ENCODE assay signal across 16 cellular contexts in the genomic region with DNA sequence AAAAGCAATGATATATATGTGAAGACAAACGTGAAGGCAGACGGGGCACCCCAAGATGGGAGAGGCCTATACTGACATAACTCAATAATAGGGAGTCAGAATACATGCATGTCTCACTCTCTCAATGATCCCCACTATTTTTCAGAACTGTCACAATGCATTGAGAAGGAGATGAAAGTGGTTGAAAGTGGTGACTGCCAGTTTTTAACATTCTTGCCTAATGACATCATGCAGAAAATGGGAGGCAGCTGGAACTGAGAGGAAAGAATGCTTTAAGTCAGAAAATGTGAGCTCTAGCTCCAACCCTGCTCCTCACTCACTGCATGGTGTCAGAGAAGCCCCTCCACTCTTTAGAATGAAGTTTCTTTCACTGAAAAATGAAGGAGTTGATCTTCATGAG. TPM values are rescaled to one million over a fixed set of nuclear protein-coding genes. Genes with fewer than 3 reads are reported as not detected.
A peak's percentile ranks its signal among the peaks of the same experiment; 100 is the strongest.
DNase-seq lines count a peak whose midpoint lies in the region; ATAC-seq and TF ChIP-seq lines count a peak whose summit lies in the region.
"Had no signal": no experiment of that assay in that cellular context is flagged by ENCODE, and none has a peak within 500 bp of the region (broad histone marks: within the 10 kb centered on the region; RNA-seq: fewer than 3 reads in every experiment).

No MANE protein-coding gene starts in this region.

- no peak for TF ChIP-seq POLR2A in GM18505 (IDR thresholded peaks at IDR 0.05; ENCODE audit: borderline replicate concordance, extremely low read depth, insufficient read depth, insufficient read length)

- no peak overlapping the region for H2BK15ac ChIP-seq in mesenchymal stem cell (ENCODE audit: low read depth, poor library complexity, severe bottlenecking)

- no peak overlapping the region for H3K4me2 ChIP-seq in mesenchymal stem cell (ENCODE audit: low read length, poor library complexity, severe bottlenecking)

- H2AFZ ChIP-seq in ACC112 (ENCODE audit: low read length, unreplicated experiment) = peak overlapping the region; percentile 23
- no peak overlapping the region for H2AFZ ChIP-seq in mesenchymal stem cell (ENCODE audit: low read depth, low read length)

- no peaks in the 10 kb centered on the region for H3K36me3 Mint-ChIP-seq in chondrocyte (ENCODE audit: low read depth)
- no peaks in the 10 kb centered on the region for H3K36me3 Mint-ChIP-seq in activated CD4-positive, alpha-beta T cell treated with anti-CD3 and anti-CD28 coated beads for 36 hours (ENCODE audit: low read depth)
- H3K36me3 Mint-ChIP-seq: activated CD8-positive, alpha-beta memory T cell treated with anti-CD3 and anti-CD28 coated beads, Interleukin-2, amount 10 ng/mL, durations not matched to agents 7 days and 5 days; activated naive CD4-positive, alpha-beta T cell treated with anti-CD3 and anti-CD28 coated beads, Interleukin-2, amount 50 U/mL, for 24 hours had no signal

- no CpG with 5 or more reads among the region's 2 CpGs for WGBS in mesenchymal stem cell

- no peak overlapping the region for H3K23ac ChIP-seq in mesenchymal stem cell (ENCODE audit: low read length in 2 of 2)

- no peaks in the 10 kb centered on the region for H3K79me1 ChIP-seq in mesenchymal stem cell (replicated peaks; ENCODE audit: low read length, poor library complexity, severe bottlenecking)

- H3K27ac ChIP-seq in ACC112 (ENCODE audit: low read depth, low read length) = no peak overlapping the region
- H3K27ac ChIP-seq in mesenchymal stem cell (ENCODE audit: low read length, poor library complexity, severe bottlenecking) = no peak overlapping the region
- H3K27ac ChIP-seq: gastrocnemius medialis, Peyer's patch, vagina had no signal

- no peak for ATAC-seq in GM18505 (IDR thresholded peaks at IDR 0.05; ENCODE audit: unreplicated experiment)
- ATAC-seq in activated CD4-positive, alpha-beta T cell treated with anti-CD3 and anti-CD28 coated beads for 36 hours = no peak
- ATAC-seq: activated CD8-positive, alpha-beta memory T cell treated with anti-CD3 and anti-CD28 coated beads, Interleukin-2, amount 10 ng/mL, durations not matched to agents 7 days and 5 days; gastrocnemius medialis had no signal

- no peak overlapping the region for H2BK120ac ChIP-seq in mesenchymal stem cell (ENCODE audit: low read depth, low read length)

- DNase-seq in HS-5 (ENCODE audit: low read depth) (peak; percentile 49), chondrocyte (ENCODE audit: low spot score) (no peak), mesenchymal stem cell (peak; percentile 19), medulla oblongata (ENCODE audit: extremely low spot score) (no peak)
- DNase-seq in activated CD4-positive, alpha-beta T cell treated with anti-CD3 and anti-CD28 coated beads for 4 hours = no peak
- no peak for DNase-seq in activated CD4-positive, alpha-beta T cell treated with anti-CD3 and anti-CD28 coated beads for 36 hours
- DNase-seq: activated CD8-positive, alpha-beta memory T cell treated with anti-CD3 and anti-CD28 coated beads, Interleukin-2, amount 10 ng/mL, durations not matched to agents 7 days and 5 days; DND-41; gastrocnemius medialis; MV-4-11; NCI-H345; Peyer's patch had no signal

- no peak overlapping the region for H3K14ac ChIP-seq in mesenchymal stem cell (ENCODE audit: low read length in 2 of 2)

- H3K27me3 Mint-ChIP-seq in chondrocyte (ENCODE audit: low read depth) = no peaks in the 10 kb centered on the region
- H3K27me3 Mint-ChIP-seq in activated CD4-positive, alpha-beta T cell treated with anti-CD3 and anti-CD28 coated beads for 36 hours = no peaks in the 10 kb centered on the region
- H3K27me3 Mint-ChIP-seq: activated CD8-positive, alpha-beta memory T cell treated with anti-CD3 and anti-CD28 coated beads, Interleukin-2, amount 10 ng/mL, durations not matched to agents 7 days and 5 days; activated naive CD4-positive, alpha-beta T cell treated with anti-CD3 and anti-CD28 coated beads, Interleukin-2, amount 50 U/mL, for 24 hours had no signal

- H2BK12ac ChIP-seq in mesenchymal stem cell (ENCODE audit: low read length in 2 of 2) = no peak overlapping the region

- H2AK5ac ChIP-seq in mesenchymal stem cell (ENCODE audit: low read length, severe bottlenecking) = no peak overlapping the region

- peak overlapping the region; percentile 10 for H3K9ac ChIP-seq in mesenchymal stem cell (ENCODE audit: low read length)

- no peaks in the 10 kb centered on the region for H3K9me3 ChIP-seq in mesenchymal stem cell (ENCODE audit: control insufficient read depth, low read length)
- H3K9me3 ChIP-seq: gastrocnemius medialis, Peyer's patch, vagina had no signal

- H3K4me1 ChIP-seq in ACC112 (ENCODE audit: control insufficient read depth, insufficient read depth, low read length, unreplicated experiment) (peaks cover 13% of the 10 kb centered on the region), mesenchymal stem cell (ENCODE audit: control insufficient read depth, insufficient read depth, low read depth, low read length) (no peaks in the 10 kb centered on the region)
- H3K4me1 ChIP-seq: gastrocnemius medialis, Peyer's patch, vagina had no signal

- H3K27ac Mint-ChIP-seq in chondrocyte (ENCODE audit: unreplicated experiment) = peak overlapping the region; percentile 7
- no peak overlapping the region for H3K27ac Mint-ChIP-seq in activated CD4-positive, alpha-beta T cell treated with anti-CD3 and anti-CD28 coated beads for 36 hours
- H3K27ac Mint-ChIP-seq: activated CD8-positive, alpha-beta memory T cell treated with anti-CD3 and anti-CD28 coated beads, Interleukin-2, amount 10 ng/mL, durations not matched to agents 7 days and 5 days; activated naive CD4-positive, alpha-beta T cell treated with anti-CD3 and anti-CD28 coated beads, Interleukin-2, amount 50 U/mL, for 24 hours had no signal

- H3K4me1 Mint-ChIP-seq in chondrocyte (ENCODE audit: low read depth) = peaks cover 18% of the 10 kb centered on the region
- no peaks in the 10 kb centered on the region for H3K4me1 Mint-ChIP-seq in activated CD4-positive, alpha-beta T cell treated with anti-CD3 and anti-CD28 coated beads for 36 hours
- H3K4me1 Mint-ChIP-seq: activated CD8-positive, alpha-beta memory T cell treated with anti-CD3 and anti-CD28 coated beads, Interleukin-2, amount 10 ng/mL, durations not matched to agents 7 days and 5 days; activated naive CD4-positive, alpha-beta T cell treated with anti-CD3 and anti-CD28 coated beads, Interleukin-2, amount 50 U/mL, for 24 hours had no signal

- no peaks in the 10 kb centered on the region for H3K79me2 ChIP-seq in ACC112 (ENCODE audit: control insufficient read depth, insufficient read depth, low read length, unreplicated experiment)

- no peak overlapping the region for H3K18ac ChIP-seq in mesenchymal stem cell (ENCODE audit: low read depth in 1 of 2, low read length in 2 of 2)

- H3K36me3 ChIP-seq in ACC112 (ENCODE audit: insufficient read depth, low read length) = no peaks in the 10 kb centered on the region
- no peaks in the 10 kb centered on the region for H3K36me3 ChIP-seq in mesenchymal stem cell (ENCODE audit: control insufficient read depth in 1 of 2, insufficient read depth in 2 of 2, low read depth in 1 of 2, low read length in 2 of 2)
- H3K36me3 ChIP-seq: gastrocnemius medialis, Peyer's patch, vagina had no signal

- H3K4me3 Mint-ChIP-seq in chondrocyte (ENCODE audit: unreplicated experiment) = no peak overlapping the region
- no peak overlapping the region for H3K4me3 Mint-ChIP-seq in activated CD4-positive, alpha-beta T cell treated with anti-CD3 and anti-CD28 coated beads for 36 hours
- H3K4me3 Mint-ChIP-seq: activated CD8-positive, alpha-beta memory T cell treated with anti-CD3 and anti-CD28 coated beads, Interleukin-2, amount 10 ng/mL, durations not matched to agents 7 days and 5 days; activated naive CD4-positive, alpha-beta T cell treated with anti-CD3 and anti-CD28 coated beads, Interleukin-2, amount 50 U/mL, for 24 hours had no signal

- no peak overlapping the region for H2BK5ac ChIP-seq in mesenchymal stem cell (ENCODE audit: low read depth, low read length, poor library complexity, severe bottlenecking)

- H4K8ac ChIP-seq in mesenchymal stem cell (ENCODE audit: low read length) = no peak overlapping the region

- TF ChIP-seq CTCF in chondrocyte (IDR thresholded peaks at IDR 0.05) = no peak

- peaks cover 2% of the 10 kb centered on the region for H3K9me3 Mint-ChIP-seq in chondrocyte (ENCODE audit: low read depth)
- no peaks in the 10 kb centered on the region for H3K9me3 Mint-ChIP-seq in activated CD4-positive, alpha-beta T cell treated with anti-CD3 and anti-CD28 coated beads for 36 hours (ENCODE audit: low read depth)
- H3K9me3 Mint-ChIP-seq: activated naive CD4-positive, alpha-beta T cell treated with anti-CD3 and anti-CD28 coated beads, Interleukin-2, amount 50 U/mL, for 24 hours had no signal

- H4K91ac ChIP-seq in mesenchymal stem cell (ENCODE audit: low read length) = no peak overlapping the region

- POLR2A ChIA-PET in activated CD4-positive, alpha-beta T cell treated with anti-CD3 and anti-CD28 coated beads for 36 hours (lab: Charles Lee) = no interaction called here

- no peaks in the 10 kb centered on the region for H3K27me3 ChIP-seq in ACC112 (ENCODE audit: insufficient read depth, low read length)
- H3K27me3 ChIP-seq in mesenchymal stem cell (ENCODE audit: control insufficient read depth in 1 of 2, insufficient read depth in 1 of 2, low read length in 2 of 2) = no peaks in the 10 kb centered on the region
- H3K27me3 ChIP-seq: gastrocnemius medialis, Peyer's patch, vagina had no signal

- CTCF ChIA-PET in activated CD4-positive, alpha-beta T cell treated with anti-CD3 and anti-CD28 coated beads for 36 hours (lab: Charles Lee) = interaction anchor here (0.7 kb wide), 1 partner anchor 1930 kb away, joined by 3 read pairs; no protein-coding TSS in a partner anchor

- H3K4me3 ChIP-seq in ACC112 (ENCODE audit: low read depth, low read length) (no peak overlapping the region; the same call in 1 of the 2 replicates), mesenchymal stem cell (ENCODE audit: insufficient read depth in 1 of 2, low read depth in 1 of 2, low read length in 2 of 2) (no peak overlapping the region)
- H3K4me3 ChIP-seq: gastrocnemius medialis, Peyer's patch, vagina had no signal

- H3K4ac ChIP-seq in mesenchymal stem cell (ENCODE audit: low read depth in 1 of 2, low read length in 2 of 2) = no peak overlapping the region

- intact Hi-C loops in activated CD4-positive, alpha-beta T cell treated with anti-CD3 and anti-CD28 coated beads for 36 hours (cut with DNase I, micrococcal nuclease) = no loop called here

RNA-seq across cellular contexts. Expression of a gene that starts 55.3 kb away (rescaled TPM):
- 0.05 to 0.10 TPM in 2 of 3 replicates, not detected in the other for total RNA-seq in chondrocyte
- 4.6 TPM for polyA plus RNA-seq in mesenchymal stem cell (2013, experiment 1 of 2)
- polyA plus RNA-seq in mesenchymal stem cell (2013, experiment 2 of 2) = 4.7 TPM
- 1 to 10 TPM; 1.1 to 1.8 TPM for total RNA-seq in activated CD4-positive, alpha-beta T cell treated with anti-CD3 and anti-CD28 coated beads for 36 hours

Comparison
In these comparisons a context has a peak if more than half of its experiments do, and no peak if none do; other contexts are left out.
1. DNase-seq: peak in HS-5 (single experiment) and mesenchymal stem cell (single experiment); none in chondrocyte (single experiment), medulla oblongata (single experiment), activated CD4-positive, alpha-beta T cell treated with anti-CD3 and anti-CD28 coated beads for 4 hours (0 of 2) and activated CD4-positive, alpha-beta T cell treated with anti-CD3 and anti-CD28 coated beads for 36 hours (single experiment).